In genomic region chr20:31517373-31517772, GRCh38 we compare ENCODE assay signal across 8 cellular contexts. TPM values are rescaled to one million over a fixed set of nuclear protein-coding genes. Genes with fewer than 3 reads are reported as not detected.
DNase-seq lines count a peak whose midpoint lies in the region; ATAC-seq and TF ChIP-seq lines count a peak whose summit lies in the region.

No MANE protein-coding gene starts in this region.

- peaks cover 5% of the 10 kb centered on the region for H3K4me1 Mint-ChIP-seq in osteocyte (ENCODE audit: unreplicated experiment)

- TF ChIP-seq CTCF in coronary artery (IDR thresholded peaks at IDR 0.05) (no peak), osteocyte (IDR thresholded peaks at IDR 0.05) (peak; percentile 17), spleen (IDR thresholded peaks at IDR 0.05 in 8 of 11, conservative IDR thresholded peaks at IDR 0.05 in 3 of 11) (no peak)

- no peak for ATAC-seq in GM18502 (IDR thresholded peaks at IDR 0.05; ENCODE audit: poor library complexity, unreplicated experiment)

- H3K9me3 Mint-ChIP-seq in osteocyte (ENCODE audit: unreplicated experiment), result no peaks in the 10 kb centered on the region

- WGBS in spleen, 5 donors, result 67 to 87% (median 72%) methylated on average over 4 of the region's 4 CpGs

- no peaks in the 10 kb centered on the region for H3K9me3 ChIP-seq in spleen

- H3K4me3 ChIP-seq in coronary artery, result peak overlapping the region; percentile 77
- H3K4me3 ChIP-seq in spleen, result peak overlapping the region in 1 of 8 donors; percentile 99

- peaks cover 0 to 45% (median 2%) of the 10 kb centered on the region in 6 donors for H3K36me3 ChIP-seq in spleen

- H3K27me3 ChIP-seq in spleen (replicated peaks in 1 of 7), result no peaks in the 10 kb centered on the region

- no peaks in the 10 kb centered on the region for H3K27me3 Mint-ChIP-seq in osteocyte (ENCODE audit: unreplicated experiment)

- no peak for TF ChIP-seq POLR2A in spleen (IDR thresholded peaks at IDR 0.05)

- H3K27ac ChIP-seq in coronary artery (no peak overlapping the region), spleen (peak overlapping the region in 3 of 8 donors; percentile 92 to 94 (median 93))

- DNase-seq in NCI-H2029 (lab: John Stamatoyannopoulos, UW) (peak; percentile 35), NCI-H2029 treated with DMSO at 0.1 percent for 48 hours (lab: John Stamatoyannopoulos, UW) (no peak), NCI-H146 (lab: John Stamatoyannopoulos, UW) (peak; percentile 78), coronary artery (ENCODE audit: low spot score) (no peak), osteocyte (ENCODE audit: extremely low spot score, unreplicated experiment) (no peak), NCI-H774 (lab: John Stamatoyannopoulos, UW) (no peak), spleen (no peak)

- H3K27ac Mint-ChIP-seq in osteocyte (ENCODE audit: unreplicated experiment), result no peak overlapping the region

- intact Hi-C loops in spleen (cut with DNase I; ENCODE audit: low total_unique reads), result no loop called here

- peaks cover 27 to 84% (median 73%) of the 10 kb centered on the region in 6 donors for H3K4me1 ChIP-seq in spleen

- no peak overlapping the region for H3K4me3 Mint-ChIP-seq in osteocyte (ENCODE audit: unreplicated experiment)

- peaks cover 2% of the 10 kb centered on the region for H3K36me3 Mint-ChIP-seq in osteocyte (ENCODE audit: unreplicated experiment)

RNA-seq across cellular contexts. Expression of gene HM13, which starts 3.1 kb away (rescaled TPM):
- 173 and 203 TPM in 2 replicates for total RNA-seq in osteocyte
- 100 to 1,000 TPM in 5 of 7 donors, 10 to 100 TPM in 2; 66.7 to 122 (median 104) TPM for total RNA-seq in spleen
- polyA plus RNA-seq in spleen, result 100 to 1,000 TPM in 1 of 3 donors, 10 to 100 TPM in 2; 62.1 to 105 (median 67.6) TPM

RNA-seq across cellular contexts. Expression of gene REM1, which starts 42.3 kb away (rescaled TPM):
- not detected in 2 replicates for total RNA-seq in osteocyte
- total RNA-seq in spleen, result 1 to 10 TPM in 6 of 7 donors, under 1 TPM in 1; 0.79 to 8.1 (median 1.7) TPM
- polyA plus RNA-seq in spleen, result 1 to 10 TPM; 1.2 to 1.6 (median 1.4) TPM

RNA-seq across cellular contexts. Expression of gene DEFB124, which starts 42.4 kb away (rescaled TPM):
- not detected in 2 replicates for total RNA-seq in osteocyte
- not detected for total RNA-seq in spleen
- polyA plus RNA-seq in spleen, result under 1 TPM in 1 of 3 donors, not detected in 2; 0.24 TPM

Comparison
In these comparisons a context has a peak if more than half of its experiments do, and no peak if none do; other contexts are left out.
1. DNase-seq: peak in NCI-H2029 (single experiment) and NCI-H146 (single experiment); none in NCI-H2029 treated with DMSO at 0.1 percent for 48 hours (single experiment), coronary artery (single experiment), osteocyte (single experiment), NCI-H774 (single experiment) and spleen (single experiment).